Comparison of ENCODE assay signal across 11 cellular contexts in genomic region chr11:120527111-120527748, GRCh38. TPM values are rescaled to one million over a fixed set of nuclear protein-coding genes. Genes with fewer than 3 reads are reported as not detected.
DNase-seq lines count a peak whose midpoint lies in the region; FAIRE-seq and TF ChIP-seq lines count a peak whose summit lies in the region.
"Had no signal": no experiment of that assay in that cellular context is flagged by ENCODE, and none has a peak within 500 bp of the region (broad histone marks: within the 10 kb centered on the region; RNA-seq: fewer than 3 reads in every experiment).

No MANE protein-coding gene starts in this region.

- peak; percentile 93 for FAIRE-seq in H1 (lab: Jason Lieb, UNC)

- H4K20me1 ChIP-seq in H1 (replicated peaks in 1 of 2; ENCODE audit: control insufficient read depth in 1 of 2, insufficient read depth in 2 of 2, low read length in 2 of 2): no peaks in the 10 kb centered on the region

- H3K56ac ChIP-seq in H1 (replicated peaks; ENCODE audit: insufficient read length, low read depth, low read length) (no peak overlapping the region), mesendoderm (ENCODE audit: low read length) (no peak overlapping the region)

- TF ChIP-seq EP300 in H1 (IDR thresholded peaks at IDR 0.05; ENCODE audit: borderline replicate concordance in 1 of 2, low read depth in 2 of 2, low read length in 2 of 2): peak in 1 of 2 experiments; percentile 80; a peak in 1 of 3 replicates

- H3K4me2 ChIP-seq in H1 (ENCODE audit: insufficient read depth in 1 of 2, low read depth in 2 of 2, low read length in 2 of 2) (peak overlapping the region; percentile 18 to 54), mesendoderm (ENCODE audit: low read length) (no peak overlapping the region)

- H2AK5ac ChIP-seq in H1 (ENCODE audit: low read depth, low read length) (peak overlapping the region; percentile 86; the same call in 1 of the 2 replicates), mesendoderm (ENCODE audit: low read length) (no peak overlapping the region)

- H4K8ac ChIP-seq in H1 (ENCODE audit: extremely low read depth, insufficient read depth, low read length) (peak overlapping the region; percentile 72; the same call in 1 of the 2 replicates), mesendoderm (ENCODE audit: low read depth, low read length) (no peak overlapping the region)

- H3K27ac ChIP-seq in H1 (ENCODE audit: low read depth, low read length) (no peak overlapping the region), mesendoderm (ENCODE audit: low read depth, low read length) (no peak overlapping the region)
- H3K27ac ChIP-seq: neutrophil, transverse colon had no signal

- H2BK20ac ChIP-seq in H1 (ENCODE audit: low read length): peak overlapping the region; percentile 82; the same call in 1 of the 2 replicates

- H3K79me2 ChIP-seq in H1 (ENCODE audit: control insufficient read depth in 1 of 2, insufficient read depth in 2 of 2, low read length in 2 of 2) (no peaks in the 10 kb centered on the region), mesendoderm (ENCODE audit: control insufficient read depth, insufficient read depth, low read length) (no peaks in the 10 kb centered on the region)

- peak in 1 of 2 experiments; percentile 49; a peak in 3 of 4 replicates for TF ChIP-seq RAD21 in H1 (IDR thresholded peaks at IDR 0.05 in 1 of 2, conservative IDR thresholded peaks at IDR 0.05 in 1 of 2; ENCODE audit: low read depth in 2 of 2, low read length in 2 of 2)

- TF ChIP-seq CTCF in H1 (IDR thresholded peaks at IDR 0.05; ENCODE audit: control extremely low read depth in 1 of 3, insufficient read depth in 1 of 3, low read depth in 1 of 3, low read length in 3 of 3): peak; percentile 46 to 56 (median 56)

- H3K4ac ChIP-seq in H1 (replicated peaks; ENCODE audit: insufficient read length, low read depth, low read length) (no peak overlapping the region), mesendoderm (ENCODE audit: low read depth, low read length) (no peak overlapping the region)

- H2BK15ac ChIP-seq in H1 (ENCODE audit: low read length): no peak overlapping the region
- no peak overlapping the region for H2BK15ac ChIP-seq in mesendoderm (replicated peaks; ENCODE audit: low read depth)

- CTCF ChIA-PET in H1 (lab: Charles Lee; ENCODE audit: partially characterized antibody): interaction anchor here (0.8 to 2.6 kb wide), 25 partner anchors 9 to 275 kb away, joined by 3 to 13 read pairs (median 4); partner anchors contain the start of gene GRIK4

- H3K18ac ChIP-seq in H1 (ENCODE audit: extremely low read depth, low read length) (peak overlapping the region; percentile 71; the same call in 1 of the 2 replicates), mesendoderm (ENCODE audit: low read length) (no peak overlapping the region)

- H3K23me2 ChIP-seq in H1 (ENCODE audit: low read depth, low read length): no peaks in the 10 kb centered on the region; the same call in 1 of the 2 replicates

- DNase-seq in COLO668 (lab: John Stamatoyannopoulos, UW; ENCODE audit: unreplicated experiment): peak; percentile 44
- peak; percentile 43 for DNase-seq in MG63
- DNase-seq in H1 (ENCODE audit: low read depth in 1 of 2, low spot score in 2 of 2): peak; percentile 84 to 87
- peak; percentile 83 for DNase-seq in mesendoderm
- no peak for DNase-seq in activated effector memory CD4-positive, alpha-beta T cell treated with Interleukin-2 at 50 U/mL for 16 hours
- no peak for DNase-seq in NCI-H2227 (lab: John Stamatoyannopoulos, UW; ENCODE audit: unreplicated experiment)
- DNase-seq in middle frontal gyrus (ENCODE audit: extremely low spot score, low spot score): no peak
- DNase-seq in HCEC 1CT: no peak
- DNase-seq: activated CD4-positive, alpha-beta memory T cell treated with anti-CD3 and anti-CD28 coated beads for 36 hours; transverse colon had no signal

- WGBS in H1 (ENCODE audit: extremely low coverage in 1 of 2, insufficient coverage in 1 of 2, insufficient read length in 1 of 2, insufficient replicate concordance in 2 of 2, low coverage in 1 of 2, low lambda C conversion rate in 2 of 2, missing lambda C conversion rate in 1 of 2), 2 experiments: 11% methylated on average over 16 of the region's 16 CpGs; no CpG with 5 or more reads in 1 of the 2 experiments
- no CpG with 5 or more reads among the region's 16 CpGs for WGBS in mesendoderm (ENCODE audit: extremely low coverage, insufficient coverage, low lambda C conversion rate)

- H3K23ac ChIP-seq in H1 (ENCODE audit: insufficient read length) (no peak overlapping the region), mesendoderm (ENCODE audit: low read length) (no peak overlapping the region)

- H2BK120ac ChIP-seq in H1 (replicated peaks; ENCODE audit: low read depth, low read length): peak overlapping the region; percentile 76
- H2BK120ac ChIP-seq in mesendoderm (ENCODE audit: low read depth, low read length): no peak overlapping the region

- H3K14ac ChIP-seq in H1 (ENCODE audit: insufficient read length): no peak overlapping the region

- H3K9me3 ChIP-seq in MG63 (no peaks in the 10 kb centered on the region), H1 (ENCODE audit: insufficient read depth in 2 of 2, low read depth in 1 of 2, low read length in 1 of 2) (peaks cover 0 to 3% of the 10 kb centered on the region in 2 experiments; a peak in 1 of 4 replicates)
- H3K9me3 ChIP-seq: neutrophil, transverse colon had no signal

- no peaks in the 10 kb centered on the region for H3K27me3 ChIP-seq in MG63
- no peaks in the 10 kb centered on the region; a peak in 2 of 7 replicates for H3K27me3 ChIP-seq in H1 (replicated peaks in 1 of 4; ENCODE audit: control insufficient read depth in 3 of 4, extremely low read depth in 1 of 4, insufficient read depth in 3 of 4, low read length in 3 of 4)
- H3K27me3 ChIP-seq in mesendoderm (ENCODE audit: insufficient read depth, low read length, poor library complexity): no peaks in the 10 kb centered on the region

- no peak overlapping the region for H2AFZ ChIP-seq in H1 (ENCODE audit: low read length)

- POLR2A ChIA-PET in H1 (lab: Charles Lee; ENCODE audit: partially characterized antibody): interaction anchor here (0.7 to 2.5 kb wide), 8 partner anchors 9 to 49 kb away, joined by 3 to 10 read pairs (median 4); no protein-coding TSS in a partner anchor

- H3K36me3 ChIP-seq in MG63 (no peaks in the 10 kb centered on the region), H1 (ENCODE audit: control insufficient read depth in 2 of 4, insufficient read depth in 4 of 4, low read length in 3 of 4) (no peaks in the 10 kb centered on the region), mesendoderm (ENCODE audit: control insufficient read depth, insufficient read depth, low read length) (no peaks in the 10 kb centered on the region)
- H3K36me3 ChIP-seq: neutrophil, transverse colon had no signal

- H4K5ac ChIP-seq in H1 (ENCODE audit: insufficient read length, low read depth, low read length) (peak overlapping the region; percentile 32), mesendoderm (ENCODE audit: low read length) (no peak overlapping the region)

- H4K91ac ChIP-seq in H1 (replicated peaks; ENCODE audit: insufficient read length, low read length): peak overlapping the region; percentile 86

- TF ChIP-seq POLR2A in H1 (IDR thresholded peaks at IDR 0.05; ENCODE audit: control extremely low read depth in 1 of 2, low read depth in 2 of 2, low read length in 2 of 2): no peak

- H3K79me1 ChIP-seq in H1 (ENCODE audit: low read depth, low read length) (no peaks in the 10 kb centered on the region), mesendoderm (ENCODE audit: low read length) (no peaks in the 10 kb centered on the region)

- no peak overlapping the region for H3K9ac ChIP-seq in H1 (replicated peaks in 1 of 4; ENCODE audit: extremely low read depth in 1 of 4, low read depth in 3 of 4, low read length in 3 of 4)
- H3K9ac ChIP-seq in mesendoderm (ENCODE audit: low read length): no peak overlapping the region

- H2BK12ac ChIP-seq in H1 (ENCODE audit: low read depth, low read length): peak overlapping the region; percentile 90; the same call in 1 of the 2 replicates

- peak overlapping the region; percentile 49; the same call in 1 of the 2 replicates for H2BK5ac ChIP-seq in H1 (ENCODE audit: low read depth, low read length)
- no peak overlapping the region for H2BK5ac ChIP-seq in mesendoderm (ENCODE audit: low read length)

- no peak overlapping the region for H3K4me3 ChIP-seq in MG63
- H3K4me3 ChIP-seq in H1 (ENCODE audit: extremely low read depth in 1 of 4, insufficient read depth in 2 of 4, low read depth in 3 of 4, low read length in 4 of 4): peak overlapping the region in 2 of 4 experiments; percentile 24 to 31; a peak in 3 of 8 replicates
- no peak overlapping the region for H3K4me3 ChIP-seq in mesendoderm (ENCODE audit: low read length)
- H3K4me3 ChIP-seq: transverse colon had no signal

- H3K4me1 ChIP-seq in H1 (replicated peaks in 1 of 4; ENCODE audit: control insufficient read depth in 3 of 4, insufficient read depth in 4 of 4, low read length in 3 of 4): peaks cover 3 to 28% (median 16%) of the 10 kb centered on the region in 4 experiments
- peaks cover 2% of the 10 kb centered on the region for H3K4me1 ChIP-seq in mesendoderm (ENCODE audit: control insufficient read depth, low read depth, low read length)

TF ChIP-seq in H1, 55 proteins besides CTCF, POLR2A, EP300 and RAD21 (continues in another document):
- TF ChIP-seq TAF7 (optimal IDR thresholded peaks at IDR 0.05; ENCODE audit: borderline replicate concordance, low read depth, low read length) (peak; percentile 38), KDM1A (IDR thresholded peaks at IDR 0.05; ENCODE audit: borderline replicate concordance, low read length) (no peak; the same call in 1 of the 2 replicates), KDM5A (IDR thresholded peaks at IDR 0.05; ENCODE audit: low read length) (no peak), ZNF274 (IDR thresholded peaks at IDR 0.05; ENCODE audit: borderline replicate concordance, extremely low read depth, low read length) (no peak), CBX8 (IDR thresholded peaks at IDR 0.05; ENCODE audit: borderline replicate concordance, low read depth, low read length) (no peak), JUND (IDR thresholded peaks at IDR 0.05; ENCODE audit: low read length) (no peak), POLR2AphosphoS5 (IDR thresholded peaks at IDR 0.05; ENCODE audit: low read depth, low read length) (peak; percentile 32; the same call in 1 of the 2 replicates), EZH2 (IDR thresholded peaks at IDR 0.05; ENCODE audit: low read depth, low read length, severe bottlenecking) (no peak)

RNA-seq across cellular contexts. Expression of gene GRIK4, which starts 15.7 kb away (rescaled TPM):
- total RNA-seq in MG63 (2014; rRNA removed; shearing (Covaris generic); ENCODE audit: low replicate concordance): not detected in 2 replicates
- 2.4 and 2.9 TPM in 2 replicates for total RNA-seq in H1 (2021; fragmentation: NEBNext Ultra II Directional; extraction: Animal tissue kit (Norgen Biotek cat#: 25700))
- polyA plus RNA-seq in H1 (2011; rRNA removed): 1.2 and 2.2 TPM in 2 replicates
- 1.1 TPM for polyA plus RNA-seq in H1 (2011; cell fraction: cytosol; rRNA removed)
- 3.3 TPM for polyA plus RNA-seq in H1 (2011; cell fraction: nucleus; rRNA removed)
- polyA plus RNA-seq in H1 (2012, experiment 1 of 2): 1.5 to 1.8 TPM (median 1.6 TPM) in 4 replicates
- polyA plus RNA-seq in H1 (2012, experiment 2 of 2): 0.89 TPM
- 2.0 TPM for polyA plus RNA-seq in H1 (2013, experiment 1 of 2)
- polyA plus RNA-seq in H1 (2013, experiment 2 of 2): 2.2 TPM
- 2.3 and 4.4 TPM in 2 replicates for polyA minus RNA-seq in H1 (2011; rRNA and poly(A)+ RNA removed)
- 2.8 TPM for polyA minus RNA-seq in H1 (2011; cell fraction: cytosol; rRNA and poly(A)+ RNA removed)
- polyA minus RNA-seq in H1 (2011; cell fraction: nucleus; rRNA and poly(A)+ RNA removed): 4.5 TPM
- 1.4 TPM for polyA plus RNA-seq in mesendoderm (2013, experiment 1 of 2)
- polyA plus RNA-seq in mesendoderm (2013, experiment 2 of 2): 1.6 TPM
- total RNA-seq: activated CD4-positive, alpha-beta memory T cell treated with anti-CD3 and anti-CD28 coated beads for 36 hours had no signal

Comparison
In these comparisons a context has a peak if more than half of its experiments do, and no peak if none do; other contexts are left out.
1. DNase-seq: peak in COLO668 (single experiment), MG63 (single experiment), H1 (2 of 2) and mesendoderm (single experiment); none in activated effector memory CD4-positive, alpha-beta T cell treated with Interleukin-2 at 50 U/mL for 16 hours (single experiment), NCI-H2227 (single experiment), middle frontal gyrus (single experiment) and HCEC 1CT (single experiment).